ENCODE assay signal across 1 cellular context in the genomic region with DNA sequence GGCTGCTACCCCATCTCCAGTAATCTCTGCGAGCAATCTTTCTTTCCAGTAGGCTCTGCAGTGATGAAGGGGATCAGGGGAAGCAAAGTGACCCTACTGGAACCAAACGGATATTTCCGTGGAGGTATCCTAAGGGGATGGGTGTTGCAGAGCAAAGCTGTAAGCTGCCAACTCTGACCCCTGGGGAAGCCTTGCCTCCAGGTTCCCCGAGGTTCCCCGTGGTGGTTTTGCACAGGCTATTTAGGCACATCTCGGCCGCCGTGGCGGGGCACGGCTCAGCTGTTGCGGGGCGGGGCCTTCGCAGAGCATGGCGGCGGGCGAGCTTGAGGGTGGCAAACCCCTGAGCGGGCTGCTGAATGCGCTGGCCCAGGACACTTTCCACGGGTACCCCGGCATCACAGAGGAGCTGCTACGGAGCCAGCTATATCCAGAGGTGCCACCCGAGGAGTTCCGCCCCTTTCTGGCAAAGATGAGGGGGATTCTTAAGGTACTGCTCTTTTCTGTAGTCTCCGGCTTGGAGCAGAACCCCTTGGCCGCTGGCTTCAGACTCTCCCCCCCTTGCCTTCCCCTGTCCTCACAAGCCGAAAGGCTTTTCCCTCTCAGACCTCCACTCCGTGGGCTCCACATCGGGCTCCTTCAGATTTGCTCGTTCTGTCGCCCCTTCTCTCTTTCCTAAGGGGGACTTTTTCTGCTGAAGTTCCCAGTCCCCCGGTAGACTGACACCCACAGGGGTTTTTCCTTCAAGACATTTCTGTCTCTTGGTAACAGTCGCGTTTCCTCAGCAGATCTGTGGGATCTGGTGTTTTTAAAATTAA.
TF ChIP-seq lines count a peak whose summit lies in the region.

Gene COMMD1, plus strand, starts transcription at position 303 of the 815 bp plus-strand sequence. Its CDS starts 5 bp downstream, at position 308.

TF ChIP-seq in HEK293, 187 proteins besides CTCF, POLR2A, EP300 and RAD21 (continued from another document and continues in another):
- TF ChIP-seq ZNF692 (tag by site-specific recombination; IDR thresholded peaks at IDR 0.05) = 0 out of 2 replicates have a peak, but pooled peaks have one; percentile 23
- no peak for TF ChIP-seq ZNF146 (tag by site-specific recombination; IDR thresholded peaks at IDR 0.05)
- TF ChIP-seq SCRT2 (tag by site-specific recombination; IDR thresholded peaks at IDR 0.05) = peak; percentile 45
- TF ChIP-seq ZSCAN30 (tag by site-specific recombination; IDR thresholded peaks at IDR 0.05) = 0 out of 2 replicates have a peak, but pooled peaks have one; percentile 57
- TF ChIP-seq ZNF426 (tag by site-specific recombination; IDR thresholded peaks at IDR 0.05) = no peak
- peak; percentile 52; the same call in 1 of the 2 replicates for TF ChIP-seq ZNF660 (tag by site-specific recombination; IDR thresholded peaks at IDR 0.05)
- no peak for TF ChIP-seq ZNF394 (tag by site-specific recombination; IDR thresholded peaks at IDR 0.05; ENCODE audit: borderline replicate concordance)
- peak; percentile 89 for TF ChIP-seq ZBTB17 (tag by site-specific recombination; IDR thresholded peaks at IDR 0.05)
- 0 out of 2 replicates have a peak, but pooled peaks have one; percentile 15 for TF ChIP-seq ZNF341 (tag by site-specific recombination; IDR thresholded peaks at IDR 0.05; ENCODE audit: low read depth)
- TF ChIP-seq, protein P1, sequence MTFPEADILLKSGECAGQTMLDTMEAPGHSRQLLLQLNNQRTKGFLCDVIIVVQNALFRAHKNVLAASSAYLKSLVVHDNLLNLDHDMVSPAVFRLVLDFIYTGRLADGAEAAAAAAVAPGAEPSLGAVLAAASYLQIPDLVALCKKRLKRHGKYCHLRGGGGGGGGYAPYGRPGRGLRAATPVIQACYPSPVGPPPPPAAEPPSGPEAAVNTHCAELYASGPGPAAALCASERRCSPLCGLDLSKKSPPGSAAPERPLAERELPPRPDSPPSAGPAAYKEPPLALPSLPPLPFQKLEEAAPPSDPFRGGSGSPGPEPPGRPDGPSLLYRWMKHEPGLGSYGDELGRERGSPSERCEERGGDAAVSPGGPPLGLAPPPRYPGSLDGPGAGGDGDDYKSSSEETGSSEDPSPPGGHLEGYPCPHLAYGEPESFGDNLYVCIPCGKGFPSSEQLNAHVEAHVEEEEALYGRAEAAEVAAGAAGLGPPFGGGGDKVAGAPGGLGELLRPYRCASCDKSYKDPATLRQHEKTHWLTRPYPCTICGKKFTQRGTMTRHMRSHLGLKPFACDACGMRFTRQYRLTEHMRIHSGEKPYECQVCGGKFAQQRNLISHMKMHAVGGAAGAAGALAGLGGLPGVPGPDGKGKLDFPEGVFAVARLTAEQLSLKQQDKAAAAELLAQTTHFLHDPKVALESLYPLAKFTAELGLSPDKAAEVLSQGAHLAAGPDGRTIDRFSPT (tag by site-specific recombination; IDR thresholded peaks at IDR 0.05) = peak; percentile 76; the same call in 1 of the 2 replicates
- no peak for TF ChIP-seq ZNF571 (tag by site-specific recombination; IDR thresholded peaks at IDR 0.05)
- peak; percentile 46; the same call in 1 of the 2 replicates for TF ChIP-seq KLF10 (tag by site-specific recombination; IDR thresholded peaks at IDR 0.05)
- no peak for TF ChIP-seq ZNF645 (tag by site-specific recombination; IDR thresholded peaks at IDR 0.05)
- peak; percentile 75 for TF ChIP-seq YY2 (tag by site-specific recombination; IDR thresholded peaks at IDR 0.05)
- no peak for TF ChIP-seq ZNF580 (tag by site-specific recombination; IDR thresholded peaks at IDR 0.05)
- TF ChIP-seq ZBTB26 (tag by site-specific recombination; optimal IDR thresholded peaks at IDR 0.05) = peak; percentile 21
- no peak for TF ChIP-seq ZNF701 (tag by site-specific recombination; IDR thresholded peaks at IDR 0.05)
- no peak for TF ChIP-seq ZNF658 (tag by site-specific recombination; IDR thresholded peaks at IDR 0.05)
- TF ChIP-seq ZNF558 (tag by site-specific recombination; IDR thresholded peaks at IDR 0.05) = no peak
- no peak for TF ChIP-seq ZNF654 (tag by site-specific recombination; IDR thresholded peaks at IDR 0.05; ENCODE audit: low read depth)
- TF ChIP-seq ZBTB48 (tag by site-specific recombination; IDR thresholded peaks at IDR 0.05) = peak; percentile 95
- no peak for TF ChIP-seq HOXA7 (CRISPR knock-in tag; IDR thresholded peaks at IDR 0.05; ENCODE audit: borderline replicate concordance)
- peak; percentile 69 for TF ChIP-seq YY1 (tag by site-specific recombination; IDR thresholded peaks at IDR 0.05)
- TF ChIP-seq ZNF76 (tag by site-specific recombination; IDR thresholded peaks at IDR 0.05; ENCODE audit: borderline replicate concordance, low read depth) = 0 out of 2 replicates have a peak, but pooled peaks have one; percentile 30
- TF ChIP-seq GLIS2 (tag by site-specific recombination; IDR thresholded peaks at IDR 0.05) = peak; percentile 51
- TF ChIP-seq, protein P2, sequence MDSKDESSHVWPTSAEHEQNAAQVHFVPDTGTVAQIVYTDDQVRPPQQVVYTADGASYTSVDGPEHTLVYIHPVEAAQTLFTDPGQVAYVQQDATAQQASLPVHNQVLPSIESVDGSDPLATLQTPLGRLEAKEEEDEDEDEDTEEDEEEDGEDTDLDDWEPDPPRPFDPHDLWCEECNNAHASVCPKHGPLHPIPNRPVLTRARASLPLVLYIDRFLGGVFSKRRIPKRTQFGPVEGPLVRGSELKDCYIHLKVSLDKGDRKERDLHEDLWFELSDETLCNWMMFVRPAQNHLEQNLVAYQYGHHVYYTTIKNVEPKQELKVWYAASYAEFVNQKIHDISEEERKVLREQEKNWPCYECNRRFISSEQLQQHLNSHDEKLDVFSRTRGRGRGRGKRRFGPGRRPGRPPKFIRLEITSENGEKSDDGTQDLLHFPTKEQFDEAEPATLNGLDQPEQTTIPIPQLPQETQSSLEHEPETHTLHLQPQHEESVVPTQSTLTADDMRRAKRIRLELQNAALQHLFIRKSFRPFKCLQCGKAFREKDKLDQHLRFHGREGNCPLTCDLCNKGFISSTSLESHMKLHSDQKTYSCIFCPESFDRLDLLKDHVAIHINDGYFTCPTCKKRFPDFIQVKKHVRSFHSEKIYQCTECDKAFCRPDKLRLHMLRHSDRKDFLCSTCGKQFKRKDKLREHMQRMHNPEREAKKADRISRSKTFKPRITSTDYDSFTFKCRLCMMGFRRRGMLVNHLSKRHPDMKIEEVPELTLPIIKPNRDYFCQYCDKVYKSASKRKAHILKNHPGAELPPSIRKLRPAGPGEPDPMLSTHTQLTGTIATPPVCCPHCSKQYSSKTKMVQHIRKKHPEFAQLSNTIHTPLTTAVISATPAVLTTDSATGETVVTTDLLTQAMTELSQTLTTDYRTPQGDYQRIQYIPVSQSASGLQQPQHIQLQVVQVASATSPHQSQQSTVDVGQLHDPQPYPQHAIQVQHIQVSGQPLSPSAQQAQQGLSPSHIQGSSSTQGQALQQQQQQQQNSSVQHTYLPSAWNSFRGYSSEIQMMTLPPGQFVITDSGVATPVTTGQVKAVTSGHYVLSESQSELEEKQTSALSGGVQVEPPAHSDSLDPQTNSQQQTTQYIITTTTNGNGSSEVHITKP (tag by site-specific recombination; IDR thresholded peaks at IDR 0.05) = peak; percentile 91
- no peak for TF ChIP-seq ZNF174 (tag by site-specific recombination; IDR thresholded peaks at IDR 0.05)
- 0 out of 2 replicates have a peak, but pooled peaks have one; percentile 24 for TF ChIP-seq KLF8 (tag by site-specific recombination; IDR thresholded peaks at IDR 0.05)
- no peak for TF ChIP-seq ZNF112 (tag by site-specific recombination; IDR thresholded peaks at IDR 0.05)
- TF ChIP-seq ZNF501 (tag by site-specific recombination; IDR thresholded peaks at IDR 0.05) = peak; percentile 58; the same call in 1 of the 2 replicates
- peak; percentile 15; the same call in 1 of the 2 replicates for TF ChIP-seq ZEB2 (tag by site-specific recombination; IDR thresholded peaks at IDR 0.05)
- TF ChIP-seq ZNF704 (tag by site-specific recombination; IDR thresholded peaks at IDR 0.05) = no peak
- peak; percentile 82 for TF ChIP-seq SP3 (tag by site-specific recombination; IDR thresholded peaks at IDR 0.05)
- TF ChIP-seq, protein P3, sequence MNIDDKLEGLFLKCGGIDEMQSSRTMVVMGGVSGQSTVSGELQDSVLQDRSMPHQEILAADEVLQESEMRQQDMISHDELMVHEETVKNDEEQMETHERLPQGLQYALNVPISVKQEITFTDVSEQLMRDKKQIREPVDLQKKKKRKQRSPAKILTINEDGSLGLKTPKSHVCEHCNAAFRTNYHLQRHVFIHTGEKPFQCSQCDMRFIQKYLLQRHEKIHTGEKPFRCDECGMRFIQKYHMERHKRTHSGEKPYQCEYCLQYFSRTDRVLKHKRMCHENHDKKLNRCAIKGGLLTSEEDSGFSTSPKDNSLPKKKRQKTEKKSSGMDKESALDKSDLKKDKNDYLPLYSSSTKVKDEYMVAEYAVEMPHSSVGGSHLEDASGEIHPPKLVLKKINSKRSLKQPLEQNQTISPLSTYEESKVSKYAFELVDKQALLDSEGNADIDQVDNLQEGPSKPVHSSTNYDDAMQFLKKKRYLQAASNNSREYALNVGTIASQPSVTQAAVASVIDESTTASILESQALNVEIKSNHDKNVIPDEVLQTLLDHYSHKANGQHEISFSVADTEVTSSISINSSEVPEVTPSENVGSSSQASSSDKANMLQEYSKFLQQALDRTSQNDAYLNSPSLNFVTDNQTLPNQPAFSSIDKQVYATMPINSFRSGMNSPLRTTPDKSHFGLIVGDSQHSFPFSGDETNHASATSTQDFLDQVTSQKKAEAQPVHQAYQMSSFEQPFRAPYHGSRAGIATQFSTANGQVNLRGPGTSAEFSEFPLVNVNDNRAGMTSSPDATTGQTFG (tag by site-specific recombination; IDR thresholded peaks at IDR 0.05; ENCODE audit: borderline replicate concordance) = no peak
- no peak for TF ChIP-seq ZNF311 (tag by site-specific recombination; IDR thresholded peaks at IDR 0.05; ENCODE audit: borderline replicate concordance)
- 0 out of 2 replicates have a peak, but pooled peaks have one; percentile 18 for TF ChIP-seq ZNF600 (tag by site-specific recombination; IDR thresholded peaks at IDR 0.05)
- TF ChIP-seq ZNF530 (tag by site-specific recombination; IDR thresholded peaks at IDR 0.05; ENCODE audit: low read depth) = no peak
- peak; percentile 55 for TF ChIP-seq ZIC2 (tag by site-specific recombination; IDR thresholded peaks at IDR 0.05)
- TF ChIP-seq KLF16 (tag by site-specific recombination; IDR thresholded peaks at IDR 0.05) = peak; percentile 59; the same call in 1 of the 2 replicates
- TF ChIP-seq HOXD13 (CRISPR knock-in tag; IDR thresholded peaks at IDR 0.05; ENCODE audit: borderline replicate concordance) = no peak
- no peak for TF ChIP-seq ZNF354C (tag by site-specific recombination; IDR thresholded peaks at IDR 0.05; ENCODE audit: borderline replicate concordance, low read depth)
- peak; percentile 46; the same call in 1 of the 2 replicates for TF ChIP-seq ZBTB20 (tag by site-specific recombination; IDR thresholded peaks at IDR 0.05)
- no peak for TF ChIP-seq ZNF777 (tag by site-specific recombination; IDR thresholded peaks at IDR 0.05; ENCODE audit: borderline replicate concordance)
